Comparison of ENCODE assay signal across 26 cellular contexts in genomic region chr20:50215917-50216316, GRCh38. TPM values are rescaled to one million over a fixed set of nuclear protein-coding genes. Genes with fewer than 3 reads are reported as not detected.
A peak's percentile ranks its signal among the peaks of the same experiment; 100 is the strongest.
DNase-seq lines count a peak whose midpoint lies in the region; ATAC-seq and TF ChIP-seq lines count a peak whose summit lies in the region.
"Had no signal": no experiment of that assay in that cellular context is flagged by ENCODE, and none has a peak within 500 bp of the region (broad histone marks: within the 10 kb centered on the region; RNA-seq: fewer than 3 reads in every experiment).

No MANE protein-coding gene starts in this region.

- H3K27me3 ChIP-seq in esophagus (ENCODE audit: control insufficient read depth in 1 of 2, insufficient read depth in 2 of 2, low read length in 2 of 2) (no peaks in the 10 kb centered on the region), transverse colon (no peaks in the 10 kb centered on the region), smooth muscle cell (ENCODE audit: low read depth) (no peaks in the 10 kb centered on the region)
- no peaks in the 10 kb centered on the region for H3K27me3 ChIP-seq in CD8-positive, alpha-beta T cell (ENCODE audit: insufficient read depth, low read length)
- H3K27me3 ChIP-seq: heart left ventricle, pancreas, right lobe of liver had no signal

- H3K4me2 ChIP-seq in smooth muscle cell = no peak overlapping the region
- H3K4me2 ChIP-seq: SK-N-SH had no signal

- no peaks in the 10 kb centered on the region for H3K79me2 ChIP-seq in smooth muscle cell (ENCODE audit: low read depth)

- peaks cover 27% of the 10 kb centered on the region for H3K4me1 Mint-ChIP-seq in activated CD8-positive, alpha-beta T cell treated with anti-CD3 and anti-CD28 coated beads, Interleukin-2, amount 10 ng/mL, durations not matched to agents 7 days and 5 days (ENCODE audit: low read depth)
- peaks cover 5% of the 10 kb centered on the region for H3K4me1 Mint-ChIP-seq in activated CD8-positive, alpha-beta T cell treated with anti-CD3 and anti-CD28 coated beads for 36 hours (ENCODE audit: low read depth)
- peaks cover 13% of the 10 kb centered on the region for H3K4me1 Mint-ChIP-seq in CD8-positive, alpha-beta T cell (ENCODE audit: low read depth)

- H3K9me3 ChIP-seq in esophagus (ENCODE audit: control insufficient read depth in 2 of 2, insufficient read depth in 1 of 2, low read depth in 1 of 2, low read length in 1 of 2) = no peaks in the 10 kb centered on the region
- H3K9me3 ChIP-seq in mucosa of descending colon = no peaks in the 10 kb centered on the region
- no peaks in the 10 kb centered on the region for H3K9me3 ChIP-seq in transverse colon
- no peaks in the 10 kb centered on the region for H3K9me3 ChIP-seq in smooth muscle cell (replicated peaks; ENCODE audit: low read depth)
- no peaks in the 10 kb centered on the region for H3K9me3 ChIP-seq in CD8-positive, alpha-beta T cell (ENCODE audit: low read length)
- H3K9me3 ChIP-seq: pancreas, right lobe of liver, SK-N-SH had no signal

- in situ Hi-C loops in transverse colon (cut with MboI; ENCODE audit: low pct_ligation_motif_present in 1 of 4, low pct_unique_long_range_greater_than_20kb in 1 of 4, low sequenced_read_pairs in 3 of 4) = loop anchor here in 1 of 4 donors (25.0 kb wide), 1 partner anchor 121 kb away; no protein-coding TSS in a partner anchor

- H3K27ac ChIP-seq in esophagus (ENCODE audit: low read depth in 2 of 2, low read length in 1 of 2) = peak overlapping the region; percentile 60 to 70
- no peak overlapping the region for H3K27ac ChIP-seq in transverse colon
- H3K27ac ChIP-seq in smooth muscle cell (ENCODE audit: low read depth) = no peak overlapping the region
- H3K27ac ChIP-seq in CD8-positive, alpha-beta T cell (ENCODE audit: low read depth, low read length) = no peak overlapping the region
- H3K27ac ChIP-seq: heart left ventricle, pancreas, right lobe of liver, RWPE1 had no signal

- H3K9me3 Mint-ChIP-seq in activated CD8-positive, alpha-beta T cell treated with anti-CD3 and anti-CD28 coated beads, Interleukin-2, amount 10 ng/mL, durations not matched to agents 7 days and 5 days (ENCODE audit: insufficient read depth) = no peaks in the 10 kb centered on the region
- H3K9me3 Mint-ChIP-seq in activated CD8-positive, alpha-beta T cell treated with anti-CD3 and anti-CD28 coated beads for 36 hours = no peaks in the 10 kb centered on the region
- no peaks in the 10 kb centered on the region for H3K9me3 Mint-ChIP-seq in CD8-positive, alpha-beta T cell
- H3K9me3 Mint-ChIP-seq: activated naive CD4-positive, alpha-beta T cell treated with anti-CD3 and anti-CD28 coated beads for 36 hours; CD8-positive, alpha-beta memory T cell; natural killer cell had no signal

- CTCF ChIA-PET in activated CD8-positive, alpha-beta T cell treated with anti-CD3 and anti-CD28 coated beads, Interleukin-2, amount 10 ng/mL, durations not matched to agents 7 days and 5 days (lab: Charles Lee) = no interaction called here
- CTCF ChIA-PET in activated CD8-positive, alpha-beta T cell treated with anti-CD3 and anti-CD28 coated beads for 36 hours (lab: Charles Lee) = no interaction called here
- CTCF ChIA-PET in CD8-positive, alpha-beta T cell (lab: Charles Lee) = interaction anchor here (0.5 kb wide), 1 partner anchor 384 kb away, joined by 3 read pairs; no protein-coding TSS in a partner anchor

- no peak overlapping the region for H3K4me3 Mint-ChIP-seq in activated CD8-positive, alpha-beta T cell treated with anti-CD3 and anti-CD28 coated beads, Interleukin-2, amount 10 ng/mL, durations not matched to agents 7 days and 5 days
- H3K4me3 Mint-ChIP-seq in activated CD8-positive, alpha-beta T cell treated with anti-CD3 and anti-CD28 coated beads for 36 hours = no peak overlapping the region
- H3K4me3 Mint-ChIP-seq in CD8-positive, alpha-beta T cell = no peak overlapping the region
- H3K4me3 Mint-ChIP-seq: activated naive CD4-positive, alpha-beta T cell treated with anti-CD3 and anti-CD28 coated beads for 36 hours; CD8-positive, alpha-beta memory T cell; natural killer cell had no signal

- no peak for DNase-seq in activated CD8-positive, alpha-beta T cell treated with anti-CD3 and anti-CD28 coated beads, Interleukin-2, amount 10 ng/mL, durations not matched to agents 7 days and 5 days
- DNase-seq in activated CD8-positive, alpha-beta T cell treated with anti-CD3 and anti-CD28 coated beads for 36 hours = no peak
- DNase-seq in mucosa of descending colon (peak in 2 of 3 donors; percentile 28 to 63), transverse colon (peak; percentile 56), posterior vena cava (ENCODE audit: low spot score) (no peak), smooth muscle cell (lab: John Stamatoyannopoulos, UW; ENCODE audit: unreplicated experiment) (no peak)
- DNase-seq in CD8-positive, alpha-beta T cell = no peak
- DNase-seq: 8988T; activated CD4-positive, alpha-beta T cell treated with anti-CD3 and anti-CD28 coated beads for 4 hours; activated naive CD4-positive, alpha-beta T cell treated with anti-CD3 and anti-CD28 coated beads for 36 hours; amygdala; CD8-positive, alpha-beta memory T cell; GF-D8; midbrain; natural killer cell; NCI-H1048; NCI-H187 treated with DMSO at 0.1 percent for 48 hours; NCI-H226; NCI-H748 treated with DMSO at 0.1 percent for 48 hours; SK-N-SH had no signal

- TF ChIP-seq EP300 in transverse colon (IDR thresholded peaks at IDR 0.05; ENCODE audit: low read depth) = no peak

- H3K36me3 ChIP-seq in esophagus (ENCODE audit: control insufficient read depth in 2 of 2, insufficient read depth in 2 of 2, low read length in 1 of 2) (no peaks in the 10 kb centered on the region), mucosa of descending colon (ENCODE audit: low read depth) (no peaks in the 10 kb centered on the region), transverse colon (no peaks in the 10 kb centered on the region), smooth muscle cell (ENCODE audit: low read depth) (no peaks in the 10 kb centered on the region)
- H3K36me3 ChIP-seq in CD8-positive, alpha-beta T cell (ENCODE audit: insufficient read depth, low read length) = no peaks in the 10 kb centered on the region
- H3K36me3 ChIP-seq: heart left ventricle, pancreas, right lobe of liver had no signal

- peak overlapping the region; percentile 37 for H3K27ac Mint-ChIP-seq in activated CD8-positive, alpha-beta T cell treated with anti-CD3 and anti-CD28 coated beads, Interleukin-2, amount 10 ng/mL, durations not matched to agents 7 days and 5 days
- no peak overlapping the region for H3K27ac Mint-ChIP-seq in activated CD8-positive, alpha-beta T cell treated with anti-CD3 and anti-CD28 coated beads for 36 hours
- H3K27ac Mint-ChIP-seq in CD8-positive, alpha-beta T cell = no peak overlapping the region
- H3K27ac Mint-ChIP-seq: activated naive CD4-positive, alpha-beta T cell treated with anti-CD3 and anti-CD28 coated beads for 36 hours; natural killer cell had no signal

- H3K4me3 ChIP-seq in esophagus (ENCODE audit: low read depth in 1 of 2, low read length in 2 of 2) (no peak overlapping the region), mucosa of descending colon (no peak overlapping the region), transverse colon (no peak overlapping the region), smooth muscle cell (no peak overlapping the region)
- no peak overlapping the region for H3K4me3 ChIP-seq in CD8-positive, alpha-beta T cell (ENCODE audit: low read depth, low read length)
- H3K4me3 ChIP-seq: heart left ventricle, pancreas, right lobe of liver had no signal

- no peak overlapping the region for H2AFZ ChIP-seq in smooth muscle cell (ENCODE audit: low read depth)

- H3K4me1 ChIP-seq in esophagus (ENCODE audit: control insufficient read depth in 2 of 2, insufficient read depth in 2 of 2, low read length in 1 of 2) (peaks cover 5 to 11% of the 10 kb centered on the region in 2 donors), mucosa of descending colon (ENCODE audit: low read depth) (peaks cover 6% of the 10 kb centered on the region), transverse colon (peaks cover 0 to 13% (median 8%) of the 10 kb centered on the region in 4 donors), smooth muscle cell (ENCODE audit: low read depth) (peaks cover 5% of the 10 kb centered on the region)
- peaks cover 8% of the 10 kb centered on the region for H3K4me1 ChIP-seq in CD8-positive, alpha-beta T cell (ENCODE audit: insufficient read depth, low read length)
- H3K4me1 ChIP-seq: right lobe of liver had no signal

- POLR2A ChIA-PET in activated CD8-positive, alpha-beta T cell treated with anti-CD3 and anti-CD28 coated beads, Interleukin-2, amount 10 ng/mL, durations not matched to agents 7 days and 5 days (lab: Charles Lee) = no interaction called here
- POLR2A ChIA-PET in activated CD8-positive, alpha-beta T cell treated with anti-CD3 and anti-CD28 coated beads for 36 hours (lab: Charles Lee) = no interaction called here
- POLR2A ChIA-PET in CD8-positive, alpha-beta T cell (lab: Charles Lee) = no interaction called here

- H3F3A ChIP-seq in smooth muscle cell (ENCODE audit: low read depth) = no peaks in the 10 kb centered on the region

- no peaks in the 10 kb centered on the region for H3K36me3 Mint-ChIP-seq in activated CD8-positive, alpha-beta T cell treated with anti-CD3 and anti-CD28 coated beads, Interleukin-2, amount 10 ng/mL, durations not matched to agents 7 days and 5 days (ENCODE audit: low read depth)
- no peaks in the 10 kb centered on the region for H3K36me3 Mint-ChIP-seq in activated CD8-positive, alpha-beta T cell treated with anti-CD3 and anti-CD28 coated beads for 36 hours (ENCODE audit: low read depth)
- no peaks in the 10 kb centered on the region for H3K36me3 Mint-ChIP-seq in CD8-positive, alpha-beta T cell
- H3K36me3 Mint-ChIP-seq: CD8-positive, alpha-beta memory T cell; natural killer cell had no signal

- peaks cover 18% of the 10 kb centered on the region for H3K27me3 Mint-ChIP-seq in activated CD8-positive, alpha-beta T cell treated with anti-CD3 and anti-CD28 coated beads, Interleukin-2, amount 10 ng/mL, durations not matched to agents 7 days and 5 days (ENCODE audit: low read depth)
- peaks cover 10% of the 10 kb centered on the region for H3K27me3 Mint-ChIP-seq in activated CD8-positive, alpha-beta T cell treated with anti-CD3 and anti-CD28 coated beads for 36 hours
- H3K27me3 Mint-ChIP-seq in CD8-positive, alpha-beta T cell (ENCODE audit: low read depth) = peaks cover 15% of the 10 kb centered on the region

- H4K20me1 ChIP-seq in smooth muscle cell (ENCODE audit: low read depth) = no peaks in the 10 kb centered on the region

- TF ChIP-seq POLR2A in transverse colon (IDR thresholded peaks at IDR 0.05) = no peak

- no peak for ATAC-seq in activated CD8-positive, alpha-beta T cell treated with anti-CD3 and anti-CD28 coated beads, Interleukin-2, amount 10 ng/mL, durations not matched to agents 7 days and 5 days
- ATAC-seq in activated CD8-positive, alpha-beta T cell treated with anti-CD3 and anti-CD28 coated beads for 36 hours = no peak
- peak; percentile 64 for ATAC-seq in mucosa of descending colon
- ATAC-seq in CD8-positive, alpha-beta T cell = no peak
- ATAC-seq: heart left ventricle, left lobe of liver, natural killer cell, pancreas had no signal

- intact Hi-C loops in activated CD8-positive, alpha-beta T cell treated with anti-CD3 and anti-CD28 coated beads for 36 hours (cut with micrococcal nuclease) = no loop called here
- intact Hi-C loops in mucosa of descending colon (cut with DNase I, micrococcal nuclease) (no loop called here), transverse colon (cut with DNase I; ENCODE audit: low total_unique reads) (no loop called here), posterior vena cava (cut with DNase I) (no loop called here)
- intact Hi-C loops in CD8-positive, alpha-beta T cell (cut with DNase I, micrococcal nuclease) = no loop called here

- WGBS in esophagus, 2 donors = 48 to 62% methylated on average over 8 of the region's 8 CpGs
- 33 to 65% methylated on average over 1 to 7 of the region's 8 CpGs for WGBS in transverse colon (ENCODE audit: low coverage in 1 of 2), 2 donors
- 65% methylated on average over 8 of the region's 8 CpGs for WGBS in smooth muscle cell (ENCODE audit: low lambda C conversion rate)

- no peak overlapping the region for H3K9ac ChIP-seq in smooth muscle cell (ENCODE audit: low read depth)
- H3K9ac ChIP-seq: SK-N-SH had no signal

- no peak for TF ChIP-seq CTCF in activated CD8-positive, alpha-beta T cell treated with anti-CD3 and anti-CD28 coated beads for 36 hours (IDR thresholded peaks at IDR 0.05)
- TF ChIP-seq CTCF in mucosa of descending colon (IDR thresholded peaks at IDR 0.05) (no peak), transverse colon (IDR thresholded peaks at IDR 0.05) (no peak), smooth muscle cell (IDR thresholded peaks at IDR 0.05; ENCODE audit: borderline replicate concordance, insufficient read depth, poor library complexity, severe bottlenecking) (no peak)
- TF ChIP-seq CTCF in CD8-positive, alpha-beta T cell (IDR thresholded peaks at IDR 0.05) = no peak

RNA-seq across cellular contexts. Expression of gene CEBPB, which starts 25.3 kb away (rescaled TPM):
- 10 to 100 TPM; 28.8 to 32.0 TPM for total RNA-seq in activated CD8-positive, alpha-beta T cell treated with anti-CD3 and anti-CD28 coated beads, Interleukin-2, amount 10 ng/mL, durations not matched to agents 7 days and 5 days
- 10 to 100 TPM; 27.2 to 28.4 TPM for total RNA-seq in activated CD8-positive, alpha-beta T cell treated with anti-CD3 and anti-CD28 coated beads for 36 hours
- polyA plus RNA-seq in esophagus = 10 to 100 TPM in 1 of 2 donors, 1 to 10 TPM in 1; 6.9 to 19.6 TPM
- 10 to 100 TPM; 20.2 to 86.7 (median 41.3) TPM for total RNA-seq in mucosa of descending colon
- 10 to 100 TPM; 26.1 to 78.9 (median 57.1) TPM for total RNA-seq in transverse colon
- total RNA-seq in posterior vena cava = 100 to 1,000 TPM in 1 of 2 donors, 10 to 100 TPM in 1; 95.5 to 170 TPM
- 32.0 and 38.0 TPM in 2 replicates for total RNA-seq in smooth muscle cell
- 112 and 117 TPM in 2 replicates for polyA plus RNA-seq in smooth muscle cell
- 10 to 100 TPM; 37.2 to 37.6 TPM for total RNA-seq in CD8-positive, alpha-beta T cell

Comparison
In these comparisons a context has a peak if more than half of its experiments do, and no peak if none do; other contexts are left out.
1. DNase-seq: peak in mucosa of descending colon (2 of 3) and transverse colon (single experiment); none in activated CD8-positive, alpha-beta T cell treated with anti-CD3 and anti-CD28 coated beads, Interleukin-2, amount 10 ng/mL, durations not matched to agents 7 days and 5 days (single experiment), activated CD8-positive, alpha-beta T cell treated with anti-CD3 and anti-CD28 coated beads for 36 hours (single experiment), posterior vena cava (single experiment), smooth muscle cell (single experiment) and CD8-positive, alpha-beta T cell (0 of 7).
2. H3K27ac ChIP-seq: peak in esophagus (2 of 2); none in transverse colon (0 of 4), smooth muscle cell (single experiment) and CD8-positive, alpha-beta T cell (single experiment).